Comparison of ENCODE assay signal across 8 cellular contexts in genomic region chr5:172114875-172115422, GRCh38.
DNase-seq lines count a peak whose midpoint lies in the region; ATAC-seq and TF ChIP-seq lines count a peak whose summit lies in the region.

No MANE protein-coding gene starts in this region.

- H3K9me3 Mint-ChIP-seq in CD8-positive, alpha-beta memory T cell = no peaks in the 10 kb centered on the region
- H3K9me3 Mint-ChIP-seq in IgD-negative memory B cell (peaks cover 0 to 2% (median 0%) of the 10 kb centered on the region in 3 donors), progenitor cell of endocrine pancreas (ENCODE audit: low read depth) (no peaks in the 10 kb centered on the region)
- H3K9me3 Mint-ChIP-seq in activated CD8-positive, alpha-beta T cell treated with anti-CD3 and anti-CD28 coated beads, Interleukin-2, amount 10 ng/mL, durations not matched to agents 7 days and 5 days (ENCODE audit: insufficient read depth) = no peaks in the 10 kb centered on the region

- peak overlapping the region; percentile 83 to 100 (median 96) for H3K27ac Mint-ChIP-seq in CD8-positive, alpha-beta memory T cell
- H3K27ac Mint-ChIP-seq in IgD-negative memory B cell (peak overlapping the region; percentile 94 to 99 (median 96)), progenitor cell of endocrine pancreas (no peak overlapping the region)
- H3K27ac Mint-ChIP-seq in activated CD8-positive, alpha-beta T cell treated with anti-CD3 and anti-CD28 coated beads, Interleukin-2, amount 10 ng/mL, durations not matched to agents 7 days and 5 days = peak overlapping the region; percentile 97

- peaks cover 0 to 4% of the 10 kb centered on the region in 2 donors for H3K27me3 Mint-ChIP-seq in CD8-positive, alpha-beta memory T cell
- H3K27me3 Mint-ChIP-seq in IgD-negative memory B cell (no peaks in the 10 kb centered on the region), progenitor cell of endocrine pancreas (no peaks in the 10 kb centered on the region)
- H3K27me3 Mint-ChIP-seq in activated CD8-positive, alpha-beta T cell treated with anti-CD3 and anti-CD28 coated beads, Interleukin-2, amount 10 ng/mL, durations not matched to agents 7 days and 5 days (ENCODE audit: low read depth) = no peaks in the 10 kb centered on the region

- CTCF ChIA-PET in CD8-positive, alpha-beta memory T cell (lab: Charles Lee) = interaction anchor here (0.9 to 8.8 kb wide), 9 partner anchors 9 to 72 kb away, joined by 3 to 98 read pairs (median 5); partner anchors contain the start of gene STK10
- CTCF ChIA-PET in activated CD8-positive, alpha-beta T cell treated with anti-CD3 and anti-CD28 coated beads, Interleukin-2, amount 10 ng/mL, durations not matched to agents 7 days and 5 days (lab: Charles Lee) = interaction anchor here (0.9 to 2.1 kb wide), 10 partner anchors 47 to 74 kb away, joined by 3 to 12 read pairs (median 6); partner anchors contain the start of gene STK10

- ATAC-seq in GM21515 (IDR thresholded peaks at IDR 0.05; ENCODE audit: unreplicated experiment) = peak; percentile 44
- peak; percentile 71 for ATAC-seq in activated CD8-positive, alpha-beta T cell treated with anti-CD3 and anti-CD28 coated beads, Interleukin-2, amount 10 ng/mL, durations not matched to agents 7 days and 5 days

- peaks cover 86% of the 10 kb centered on the region for H3K4me1 ChIP-seq in CD8-positive, alpha-beta memory T cell (ENCODE audit: insufficient read depth, low read length)
- H3K4me1 ChIP-seq in left ventricle myocardium inferior = peaks cover 67% of the 10 kb centered on the region

- peaks cover 73 to 90% (median 89%) of the 10 kb centered on the region in 3 donors for H3K4me1 Mint-ChIP-seq in CD8-positive, alpha-beta memory T cell
- H3K4me1 Mint-ChIP-seq in IgD-negative memory B cell (peaks cover 41 to 48% (median 47%) of the 10 kb centered on the region in 3 donors), progenitor cell of endocrine pancreas (ENCODE audit: low read depth) (no peaks in the 10 kb centered on the region)
- peaks cover 86% of the 10 kb centered on the region for H3K4me1 Mint-ChIP-seq in activated CD8-positive, alpha-beta T cell treated with anti-CD3 and anti-CD28 coated beads, Interleukin-2, amount 10 ng/mL, durations not matched to agents 7 days and 5 days (ENCODE audit: low read depth)

- peak; percentile 37 to 85 (median 71) for DNase-seq in CD8-positive, alpha-beta memory T cell
- DNase-seq in activated CD8-positive, alpha-beta T cell treated with anti-CD3 and anti-CD28 coated beads, Interleukin-2, amount 10 ng/mL, durations not matched to agents 7 days and 5 days = peak; percentile 93
- DNase-seq in left ventricle myocardium inferior = peak; percentile 54
- DNase-seq in stimulated activated CD8-positive, alpha-beta memory T cell treated with anti-CD3 and anti-CD28 coated beads, Interleukin-2, amount 100 ng/mL, for 48 hours (ENCODE audit: low read depth in 2 of 2) = peak; percentile 85 to 87
- no peak for DNase-seq in NCI-H2029 (lab: John Stamatoyannopoulos, UW)
- DNase-seq in progenitor cell of endocrine pancreas (ENCODE audit: low spot score, unreplicated experiment) = no peak

- peak overlapping the region; percentile 65 to 92 (median 78) for H3K4me3 Mint-ChIP-seq in CD8-positive, alpha-beta memory T cell
- H3K4me3 Mint-ChIP-seq in IgD-negative memory B cell = peak overlapping the region; percentile 67 to 93 (median 80)
- peak overlapping the region; percentile 71 for H3K4me3 Mint-ChIP-seq in activated CD8-positive, alpha-beta T cell treated with anti-CD3 and anti-CD28 coated beads, Interleukin-2, amount 10 ng/mL, durations not matched to agents 7 days and 5 days
- H3K4me3 Mint-ChIP-seq in progenitor cell of endocrine pancreas (ENCODE audit: low read depth) = no peak overlapping the region

- intact Hi-C loops in left ventricle myocardium inferior (cut with micrococcal nuclease) = no loop called here

- no peaks in the 10 kb centered on the region for H3K9me3 ChIP-seq in CD8-positive, alpha-beta memory T cell (ENCODE audit: low read length)
- no peaks in the 10 kb centered on the region for H3K9me3 ChIP-seq in left ventricle myocardium inferior (replicated peaks)

- peak overlapping the region; percentile 48 for H3K27ac ChIP-seq in CD8-positive, alpha-beta memory T cell (ENCODE audit: low read depth, low read length)
- peak overlapping the region; percentile 60 for H3K27ac ChIP-seq in left ventricle myocardium inferior (replicated peaks)

- POLR2A ChIA-PET in CD8-positive, alpha-beta memory T cell (lab: Charles Lee) = interaction anchor here (0.6 to 5.6 kb wide), 10 partner anchors 7 to 108 kb away, joined by 3 to 42 read pairs (median 5); partner anchors contain the start of gene STK10
- POLR2A ChIA-PET in activated CD8-positive, alpha-beta T cell treated with anti-CD3 and anti-CD28 coated beads, Interleukin-2, amount 10 ng/mL, durations not matched to agents 7 days and 5 days (lab: Charles Lee) = interaction anchor here (0.7 to 10.7 kb wide), 7 partner anchors 16 to 168 kb away, joined by 3 to 105 read pairs (median 9); partner anchors contain the start of genes FBXW11 and STK10

- no peak for TF ChIP-seq CTCF in left ventricle myocardium inferior (IDR thresholded peaks at IDR 0.05; ENCODE audit: borderline replicate concordance)
- TF ChIP-seq CTCF in progenitor cell of endocrine pancreas (IDR thresholded peaks at IDR 0.05; ENCODE audit: unreplicated experiment) = no peak

- H3K36me3 ChIP-seq in CD8-positive, alpha-beta memory T cell (ENCODE audit: insufficient read depth, low read length) = peaks cover 4% of the 10 kb centered on the region
- H3K36me3 ChIP-seq in left ventricle myocardium inferior = peaks cover 19% of the 10 kb centered on the region

- no peaks in the 10 kb centered on the region for H3K27me3 ChIP-seq in CD8-positive, alpha-beta memory T cell (ENCODE audit: insufficient read depth, low read length, poor library complexity, severe bottlenecking)
- H3K27me3 ChIP-seq in left ventricle myocardium inferior (ENCODE audit: low read depth) = no peaks in the 10 kb centered on the region

- H3K36me3 Mint-ChIP-seq in CD8-positive, alpha-beta memory T cell = peaks cover 13 to 57% (median 21%) of the 10 kb centered on the region in 3 donors
- H3K36me3 Mint-ChIP-seq in IgD-negative memory B cell = peaks cover 17% of the 10 kb centered on the region
- H3K36me3 Mint-ChIP-seq in activated CD8-positive, alpha-beta T cell treated with anti-CD3 and anti-CD28 coated beads, Interleukin-2, amount 10 ng/mL, durations not matched to agents 7 days and 5 days (ENCODE audit: low read depth) = peaks cover 76% of the 10 kb centered on the region
- H3K36me3 Mint-ChIP-seq in progenitor cell of endocrine pancreas (ENCODE audit: insufficient read depth) = peaks cover 1% of the 10 kb centered on the region

- peak overlapping the region; percentile 40 for H3K4me3 ChIP-seq in CD8-positive, alpha-beta memory T cell (ENCODE audit: low read length)
- no peak overlapping the region for H3K4me3 ChIP-seq in left ventricle myocardium inferior

Comparison
In these comparisons a context has a peak if more than half of its experiments do, and no peak if none do; other contexts are left out.
1. DNase-seq: peak in CD8-positive, alpha-beta memory T cell (5 of 5), activated CD8-positive, alpha-beta T cell treated with anti-CD3 and anti-CD28 coated beads, Interleukin-2, amount 10 ng/mL, durations not matched to agents 7 days and 5 days (single experiment), left ventricle myocardium inferior (single experiment) and stimulated activated CD8-positive, alpha-beta memory T cell treated with anti-CD3 and anti-CD28 coated beads, Interleukin-2, amount 100 ng/mL, for 48 hours (2 of 2); none in NCI-H2029 (single experiment) and progenitor cell of endocrine pancreas (single experiment).